24 cellular contexts compared by ENCODE assay signal in genomic region chr18:54772081-54772480, GRCh38. TPM values are rescaled to one million over a fixed set of nuclear protein-coding genes. Genes with fewer than 3 reads are reported as not detected.
"Had no signal": no experiment of that assay in that cellular context is flagged by ENCODE, and none has a peak within 500 bp of the region (broad histone marks: within the 10 kb centered on the region; RNA-seq: fewer than 3 reads in every experiment).

No MANE protein-coding gene starts in this region.

- H3K4me1 ChIP-seq: colonic mucosa, lower lobe of right lung had no signal

- H3K9me3 ChIP-seq: body of pancreas, colonic mucosa, lower lobe of right lung, transverse colon had no signal

- H3K36me3 ChIP-seq: colonic mucosa, lower lobe of right lung, transverse colon had no signal

- H3K27me3 ChIP-seq: body of pancreas, colonic mucosa, dorsolateral prefrontal cortex, foreskin keratinocyte, transverse colon had no signal

- DNase-seq: activated CD4-positive, alpha-beta T cell treated with anti-CD3 and anti-CD28 coated beads, Interleukin-2, amount 10 ng/mL, durations not matched to agents 24 days and 14 days; activated gamma-delta T cell treated with Interleukin-2 at 50 U/mL for 16 hours; activated T-cell treated with anti-CD3 and anti-CD28 coated beads, Interleukin-2, amount 50 U/mL, for 1 hour; anterior cingulate cortex; body of pancreas; central memory CD4-positive, alpha-beta T cell; colonic mucosa; effector memory CD8-positive, alpha-beta T cell; foreskin keratinocyte; kidney; lower lobe of right lung; naive B cell; nucleus accumbens; posterior cingulate gyrus; stimulated activated CD4-positive, alpha-beta T cell treated with anti-CD3 and anti-CD28 coated beads, Interleukin-2, amount 100 ng/mL, for 48 hours; stimulated activated CD8-positive, alpha-beta memory T cell treated with anti-CD3 and anti-CD28 coated beads, Interleukin-4, amount 100 ng/mL, for 48 hours; stimulated activated naive B cell treated with anti-CD40 and anti-IgM and Interleukin-4, amounts not matched to agents 10 μg/mL and 1 μg/mL and 100 μg/mL, for 72 hours; transverse colon had no signal

- H3K27ac ChIP-seq: body of pancreas, colonic mucosa, dorsolateral prefrontal cortex, foreskin keratinocyte, lower lobe of right lung, transverse colon, VCaP had no signal

- ATAC-seq: activated CD4-positive, CD25-positive, alpha-beta regulatory T cell treated with anti-CD3 and anti-CD28 coated beads, Interleukin-2, amount 50 U/mL, for 24 hours; body of pancreas; effector memory CD8-positive, alpha-beta T cell; esophagus mucosa; foreskin keratinocyte; lower lobe of right lung; sciatic nerve; stimulated activated naive B cell treated with anti-CD40 and anti-IgM and Interleukin-4, amounts not matched to agents 10 μg/mL and 1 μg/mL and 100 μg/mL, for 72 hours had no signal

- H3K4me3 ChIP-seq: body of pancreas, colonic mucosa, dorsolateral prefrontal cortex, lower lobe of right lung, transverse colon had no signal

RNA-seq across cellular contexts. Expression of gene RAB27B, which starts 56.2 kb away (rescaled TPM):
- total RNA-seq: endothelial cell of umbilical vein had no signal
- polyA plus RNA-seq: endothelial cell of umbilical vein had no signal
